8 cellular contexts compared by ENCODE assay signal in genomic region chr15:74781673-74782595, GRCh38. TPM values are rescaled to one million over a fixed set of nuclear protein-coding genes. Genes with fewer than 3 reads are reported as not detected.
DNase-seq lines count a peak whose midpoint lies in the region; TF ChIP-seq lines count a peak whose summit lies in the region.

Gene CSK (plus strand): TSS chr15:74782080. CDS start chr15:74798298, 16,218 bp downstream.

- no peaks in the 10 kb centered on the region for H3K36me3 Mint-ChIP-seq in neural progenitor cell

- TF ChIP-seq POLR2A in GM18526 (IDR thresholded peaks at IDR 0.05; ENCODE audit: extremely low read depth, insufficient read length) (peak; percentile 67), Raji (IDR thresholded peaks at IDR 0.05; ENCODE audit: insufficient read depth, low read depth, low read length) (peak; percentile 39; the same call in 1 of the 2 replicates), thyroid gland (IDR thresholded peaks at IDR 0.05) (peak; percentile 43 to 69)

- H3K4me1 ChIP-seq in neural progenitor cell (peaks cover 22% of the 10 kb centered on the region), thyroid gland (peaks cover 42 to 61% of the 10 kb centered on the region in 2 donors)

- peaks cover 44% of the 10 kb centered on the region for H3K79me2 ChIP-seq in neural progenitor cell (ENCODE audit: low read depth)

- peak within 1 kb of the TSS; percentile 65 for H3K4me3 ChIP-seq in AG09309 (ENCODE audit: control insufficient read depth, low read depth, low read length)
- H3K4me3 ChIP-seq in HL-60 (replicated peaks; ENCODE audit: insufficient read depth, low read length): peak within 1 kb of the TSS; percentile 85
- peak within 1 kb of the TSS; percentile 68 for H3K4me3 ChIP-seq in neural progenitor cell
- peak within 1 kb of the TSS; percentile 62 to 87 (median 71) for H3K4me3 ChIP-seq in thyroid gland (replicated peaks in 1 of 3)

- DNase-seq in AG09309 (ENCODE audit: low read depth) (no peak), HL-60 (ENCODE audit: low read depth in 1 of 2, low spot score in 1 of 2) (peak; percentile 58 to 70), foreskin melanocyte (peak; percentile 51), neural progenitor cell (ENCODE audit: low spot score) (peak; percentile 90), thyroid gland (peak; percentile 67 to 76)
- peak; percentile 78 for DNase-seq in activated naive CD4-positive, alpha-beta T cell treated with Interleukin-2 at 50 U/mL for 16 hours

- H3K9ac ChIP-seq in neural progenitor cell: peak within 1 kb of the TSS; percentile 35

- H4K20me1 ChIP-seq in neural progenitor cell (ENCODE audit: low read depth): peaks cover 44% of the 10 kb centered on the region

- intact Hi-C loops in thyroid gland (cut with DNase I): loop anchor here (2.0 kb wide), 1 partner anchor 119 kb away; no protein-coding TSS in a partner anchor

- peaks cover 65% of the 10 kb centered on the region for H3K4me1 Mint-ChIP-seq in neural progenitor cell

- WGBS in thyroid gland, 2 donors: 1% methylated on average over 15 to 34 of the region's 109 CpGs

- H3K4me2 ChIP-seq in neural progenitor cell: peak within 1 kb of the TSS; percentile 96

- H3K27me3 Mint-ChIP-seq in neural progenitor cell (ENCODE audit: insufficient read depth, low read depth): peaks cover 14% of the 10 kb centered on the region

- peak within 1 kb of the TSS; percentile 91 for H3K4me3 Mint-ChIP-seq in neural progenitor cell

- H2AFZ ChIP-seq in neural progenitor cell (replicated peaks): peak within 1 kb of the TSS; percentile 76

- no peaks in the 10 kb centered on the region for H3K27me3 ChIP-seq in HL-60 (ENCODE audit: insufficient read depth, poor library complexity, severe bottlenecking)
- peaks cover 21% of the 10 kb centered on the region for H3K27me3 ChIP-seq in neural progenitor cell
- no peaks in the 10 kb centered on the region for H3K27me3 ChIP-seq in thyroid gland

- TF ChIP-seq CTCF in AG09309 (IDR thresholded peaks at IDR 0.05; ENCODE audit: control insufficient read depth, insufficient read depth, low read depth, low read length, missing control alignments) (peak; percentile 42), HL-60 (IDR thresholded peaks at IDR 0.05; ENCODE audit: insufficient read depth, low read length) (peak; percentile 21), neural progenitor cell (IDR thresholded peaks at IDR 0.05) (peak; percentile 42), thyroid gland (IDR thresholded peaks at IDR 0.05) (peak in 3 of 6 experiments; percentile 64 to 79 (median 70))

- no peaks in the 10 kb centered on the region for H3F3A ChIP-seq in neural progenitor cell (ENCODE audit: low read depth)

- H3K27ac ChIP-seq in HL-60 (replicated peaks): peak within 1 kb of the TSS; percentile 91
- no peak within 1 kb of the TSS for H3K27ac ChIP-seq in neural progenitor cell
- H3K27ac ChIP-seq in thyroid gland: peak within 1 kb of the TSS; percentile 20 to 80 (median 58)

- H3K9me3 Mint-ChIP-seq in neural progenitor cell: no peaks in the 10 kb centered on the region

- H3K9me3 ChIP-seq in neural progenitor cell (ENCODE audit: low read depth) (no peaks in the 10 kb centered on the region), thyroid gland (no peaks in the 10 kb centered on the region)

- no peaks in the 10 kb centered on the region for H3K36me3 ChIP-seq in neural progenitor cell
- H3K36me3 ChIP-seq in thyroid gland: no peaks in the 10 kb centered on the region

- H3K27ac Mint-ChIP-seq in neural progenitor cell: peak within 1 kb of the TSS; percentile 83

RNA-seq across cellular contexts. Expression of gene CSK, which starts in this region (rescaled TPM):
- 18.3 and 25.4 TPM in 2 replicates for total RNA-seq in neural progenitor cell (ENCODE audit: low replicate concordance)
- 10 to 100 TPM; 18.2 to 24.3 (median 20.3) TPM for total RNA-seq in thyroid gland
